ENCODE assay signal across 1 cellular context in the genomic region with DNA sequence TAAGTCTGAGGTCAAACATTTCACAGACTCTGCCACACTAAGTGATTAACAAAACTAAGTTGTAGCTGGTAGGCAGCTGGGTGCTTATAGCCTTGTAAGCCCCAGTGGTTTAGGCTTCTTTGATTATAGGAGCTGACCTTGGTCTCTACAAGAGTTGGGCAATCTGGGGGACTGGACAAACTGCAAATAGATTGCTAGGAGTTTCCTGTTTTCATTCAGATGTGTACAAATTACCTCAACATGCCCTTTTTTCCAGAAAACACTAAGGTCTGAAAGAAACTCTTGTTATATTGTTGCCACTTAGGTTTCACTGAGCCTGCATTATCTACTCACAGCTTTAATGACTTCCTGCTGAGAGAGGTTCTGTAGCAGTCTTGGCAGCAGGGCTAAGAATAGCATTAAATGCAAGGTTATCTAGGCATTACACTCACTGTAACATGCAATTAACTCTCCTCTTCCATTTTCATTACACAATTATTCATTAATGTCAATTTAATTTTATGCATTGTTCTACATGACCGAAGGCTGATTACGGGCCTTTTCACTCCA.
TF ChIP-seq lines count a peak whose summit lies in the region.

No MANE protein-coding gene starts in this region.

TF ChIP-seq in HEK293, 187 proteins besides CTCF, POLR2A, EP300 and RAD21 (continued from another document and continues in another):
- TF ChIP-seq, protein P1, sequence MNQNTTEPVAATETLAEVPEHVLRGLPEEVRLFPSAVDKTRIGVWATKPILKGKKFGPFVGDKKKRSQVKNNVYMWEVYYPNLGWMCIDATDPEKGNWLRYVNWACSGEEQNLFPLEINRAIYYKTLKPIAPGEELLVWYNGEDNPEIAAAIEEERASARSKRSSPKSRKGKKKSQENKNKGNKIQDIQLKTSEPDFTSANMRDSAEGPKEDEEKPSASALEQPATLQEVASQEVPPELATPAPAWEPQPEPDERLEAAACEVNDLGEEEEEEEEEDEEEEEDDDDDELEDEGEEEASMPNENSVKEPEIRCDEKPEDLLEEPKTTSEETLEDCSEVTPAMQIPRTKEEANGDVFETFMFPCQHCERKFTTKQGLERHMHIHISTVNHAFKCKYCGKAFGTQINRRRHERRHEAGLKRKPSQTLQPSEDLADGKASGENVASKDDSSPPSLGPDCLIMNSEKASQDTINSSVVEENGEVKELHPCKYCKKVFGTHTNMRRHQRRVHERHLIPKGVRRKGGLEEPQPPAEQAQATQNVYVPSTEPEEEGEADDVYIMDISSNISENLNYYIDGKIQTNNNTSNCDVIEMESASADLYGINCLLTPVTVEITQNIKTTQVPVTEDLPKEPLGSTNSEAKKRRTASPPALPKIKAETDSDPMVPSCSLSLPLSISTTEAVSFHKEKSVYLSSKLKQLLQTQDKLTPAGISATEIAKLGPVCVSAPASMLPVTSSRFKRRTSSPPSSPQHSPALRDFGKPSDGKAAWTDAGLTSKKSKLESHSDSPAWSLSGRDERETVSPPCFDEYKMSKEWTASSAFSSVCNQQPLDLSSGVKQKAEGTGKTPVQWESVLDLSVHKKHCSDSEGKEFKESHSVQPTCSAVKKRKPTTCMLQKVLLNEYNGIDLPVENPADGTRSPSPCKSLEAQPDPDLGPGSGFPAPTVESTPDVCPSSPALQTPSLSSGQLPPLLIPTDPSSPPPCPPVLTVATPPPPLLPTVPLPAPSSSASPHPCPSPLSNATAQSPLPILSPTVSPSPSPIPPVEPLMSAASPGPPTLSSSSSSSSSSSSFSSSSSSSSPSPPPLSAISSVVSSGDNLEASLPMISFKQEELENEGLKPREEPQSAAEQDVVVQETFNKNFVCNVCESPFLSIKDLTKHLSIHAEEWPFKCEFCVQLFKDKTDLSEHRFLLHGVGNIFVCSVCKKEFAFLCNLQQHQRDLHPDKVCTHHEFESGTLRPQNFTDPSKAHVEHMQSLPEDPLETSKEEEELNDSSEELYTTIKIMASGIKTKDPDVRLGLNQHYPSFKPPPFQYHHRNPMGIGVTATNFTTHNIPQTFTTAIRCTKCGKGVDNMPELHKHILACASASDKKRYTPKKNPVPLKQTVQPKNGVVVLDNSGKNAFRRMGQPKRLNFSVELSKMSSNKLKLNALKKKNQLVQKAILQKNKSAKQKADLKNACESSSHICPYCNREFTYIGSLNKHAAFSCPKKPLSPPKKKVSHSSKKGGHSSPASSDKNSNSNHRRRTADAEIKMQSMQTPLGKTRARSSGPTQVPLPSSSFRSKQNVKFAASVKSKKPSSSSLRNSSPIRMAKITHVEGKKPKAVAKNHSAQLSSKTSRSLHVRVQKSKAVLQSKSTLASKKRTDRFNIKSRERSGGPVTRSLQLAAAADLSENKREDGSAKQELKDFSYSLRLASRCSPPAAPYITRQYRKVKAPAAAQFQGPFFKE (tag by site-specific recombination; IDR thresholded peaks at IDR 0.05; ENCODE audit: borderline replicate concordance) = no peak
- TF ChIP-seq SP2 (tag by site-specific recombination; IDR thresholded peaks at IDR 0.05) (no peak), GLI4 (tag by site-specific recombination; IDR thresholded peaks at IDR 0.05) (no peak), ZNF239 (tag by site-specific recombination; IDR thresholded peaks at IDR 0.05) (no peak), ZNF660 (tag by site-specific recombination; IDR thresholded peaks at IDR 0.05) (0 out of 2 replicates have a peak, but pooled peaks have one; percentile 16), ZNF223 (tag by site-specific recombination; IDR thresholded peaks at IDR 0.05) (no peak), ZNF473 (tag by site-specific recombination; IDR thresholded peaks at IDR 0.05) (no peak), ZBTB6 (tag by site-specific recombination; IDR thresholded peaks at IDR 0.05) (no peak), ZNF629 (tag by site-specific recombination; IDR thresholded peaks at IDR 0.05) (peak; percentile 30; the same call in 1 of the 2 replicates), ZNF658 (tag by site-specific recombination; IDR thresholded peaks at IDR 0.05) (no peak), ZNF670 (tag by site-specific recombination; IDR thresholded peaks at IDR 0.05; ENCODE audit: low read depth) (no peak), ATF2 (tag by site-specific recombination; IDR thresholded peaks at IDR 0.05; ENCODE audit: low read depth) (no peak), ZSCAN16 (tag by site-specific recombination; IDR thresholded peaks at IDR 0.05) (no peak), ZNF701 (tag by site-specific recombination; IDR thresholded peaks at IDR 0.05) (no peak), SP3 (tag by site-specific recombination; IDR thresholded peaks at IDR 0.05) (no peak; the same call in 1 of the 2 replicates), TRIM28 (IDR thresholded peaks at IDR 0.05; ENCODE audit: borderline replicate concordance, low read length) (peak; percentile 98), ZNF785 (tag by site-specific recombination; IDR thresholded peaks at IDR 0.05) (no peak), ZBTB49 (tag by site-specific recombination; IDR thresholded peaks at IDR 0.05; ENCODE audit: low read depth) (no peak), ZNF768 (tag by site-specific recombination; IDR thresholded peaks at IDR 0.05) (no peak), ZNF501 (tag by site-specific recombination; IDR thresholded peaks at IDR 0.05) (0 out of 2 replicates have a peak, but pooled peaks have one; percentile 56), SALL2 (tag by site-specific recombination; IDR thresholded peaks at IDR 0.05; ENCODE audit: borderline replicate concordance) (no peak), ZNF830 (tag by site-specific recombination; IDR thresholded peaks at IDR 0.05; ENCODE audit: low read depth) (no peak), ZNF544 (tag by site-specific recombination; IDR thresholded peaks at IDR 0.05) (no peak), ZNF341 (tag by site-specific recombination; IDR thresholded peaks at IDR 0.05; ENCODE audit: low read depth) (no peak), ZNF211 (tag by site-specific recombination; IDR thresholded peaks at IDR 0.05; ENCODE audit: low read depth) (no peak), ZNF16 (tag by site-specific recombination; IDR thresholded peaks at IDR 0.05; ENCODE audit: low read depth) (no peak)
- TF ChIP-seq, protein P2, sequence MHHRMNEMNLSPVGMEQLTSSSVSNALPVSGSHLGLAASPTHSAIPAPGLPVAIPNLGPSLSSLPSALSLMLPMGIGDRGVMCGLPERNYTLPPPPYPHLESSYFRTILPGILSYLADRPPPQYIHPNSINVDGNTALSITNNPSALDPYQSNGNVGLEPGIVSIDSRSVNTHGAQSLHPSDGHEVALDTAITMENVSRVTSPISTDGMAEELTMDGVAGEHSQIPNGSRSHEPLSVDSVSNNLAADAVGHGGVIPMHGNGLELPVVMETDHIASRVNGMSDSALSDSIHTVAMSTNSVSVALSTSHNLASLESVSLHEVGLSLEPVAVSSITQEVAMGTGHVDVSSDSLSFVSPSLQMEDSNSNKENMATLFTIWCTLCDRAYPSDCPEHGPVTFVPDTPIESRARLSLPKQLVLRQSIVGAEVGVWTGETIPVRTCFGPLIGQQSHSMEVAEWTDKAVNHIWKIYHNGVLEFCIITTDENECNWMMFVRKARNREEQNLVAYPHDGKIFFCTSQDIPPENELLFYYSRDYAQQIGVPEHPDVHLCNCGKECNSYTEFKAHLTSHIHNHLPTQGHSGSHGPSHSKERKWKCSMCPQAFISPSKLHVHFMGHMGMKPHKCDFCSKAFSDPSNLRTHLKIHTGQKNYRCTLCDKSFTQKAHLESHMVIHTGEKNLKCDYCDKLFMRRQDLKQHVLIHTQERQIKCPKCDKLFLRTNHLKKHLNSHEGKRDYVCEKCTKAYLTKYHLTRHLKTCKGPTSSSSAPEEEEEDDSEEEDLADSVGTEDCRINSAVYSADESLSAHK (tag by site-specific recombination; IDR thresholded peaks at IDR 0.05) = peak; percentile 85
- TF ChIP-seq, protein P3, sequence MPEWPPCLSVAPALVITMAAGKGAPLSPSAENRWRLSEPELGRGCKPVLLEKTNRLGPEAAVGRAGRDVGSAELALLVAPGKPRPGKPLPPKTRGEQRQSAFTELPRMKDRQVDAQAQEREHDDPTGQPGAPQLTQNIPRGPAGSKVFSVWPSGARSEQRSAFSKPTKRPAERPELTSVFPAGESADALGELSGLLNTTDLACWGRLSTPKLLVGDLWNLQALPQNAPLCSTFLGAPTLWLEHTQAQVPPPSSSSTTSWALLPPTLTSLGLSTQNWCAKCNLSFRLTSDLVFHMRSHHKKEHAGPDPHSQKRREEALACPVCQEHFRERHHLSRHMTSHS (tag by site-specific recombination; IDR thresholded peaks at IDR 0.05) = no peak
- TF ChIP-seq, protein P4, sequence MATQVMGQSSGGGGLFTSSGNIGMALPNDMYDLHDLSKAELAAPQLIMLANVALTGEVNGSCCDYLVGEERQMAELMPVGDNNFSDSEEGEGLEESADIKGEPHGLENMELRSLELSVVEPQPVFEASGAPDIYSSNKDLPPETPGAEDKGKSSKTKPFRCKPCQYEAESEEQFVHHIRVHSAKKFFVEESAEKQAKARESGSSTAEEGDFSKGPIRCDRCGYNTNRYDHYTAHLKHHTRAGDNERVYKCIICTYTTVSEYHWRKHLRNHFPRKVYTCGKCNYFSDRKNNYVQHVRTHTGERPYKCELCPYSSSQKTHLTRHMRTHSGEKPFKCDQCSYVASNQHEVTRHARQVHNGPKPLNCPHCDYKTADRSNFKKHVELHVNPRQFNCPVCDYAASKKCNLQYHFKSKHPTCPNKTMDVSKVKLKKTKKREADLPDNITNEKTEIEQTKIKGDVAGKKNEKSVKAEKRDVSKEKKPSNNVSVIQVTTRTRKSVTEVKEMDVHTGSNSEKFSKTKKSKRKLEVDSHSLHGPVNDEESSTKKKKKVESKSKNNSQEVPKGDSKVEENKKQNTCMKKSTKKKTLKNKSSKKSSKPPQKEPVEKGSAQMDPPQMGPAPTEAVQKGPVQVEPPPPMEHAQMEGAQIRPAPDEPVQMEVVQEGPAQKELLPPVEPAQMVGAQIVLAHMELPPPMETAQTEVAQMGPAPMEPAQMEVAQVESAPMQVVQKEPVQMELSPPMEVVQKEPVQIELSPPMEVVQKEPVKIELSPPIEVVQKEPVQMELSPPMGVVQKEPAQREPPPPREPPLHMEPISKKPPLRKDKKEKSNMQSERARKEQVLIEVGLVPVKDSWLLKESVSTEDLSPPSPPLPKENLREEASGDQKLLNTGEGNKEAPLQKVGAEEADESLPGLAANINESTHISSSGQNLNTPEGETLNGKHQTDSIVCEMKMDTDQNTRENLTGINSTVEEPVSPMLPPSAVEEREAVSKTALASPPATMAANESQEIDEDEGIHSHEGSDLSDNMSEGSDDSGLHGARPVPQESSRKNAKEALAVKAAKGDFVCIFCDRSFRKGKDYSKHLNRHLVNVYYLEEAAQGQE (tag by site-specific recombination; IDR thresholded peaks at IDR 0.05) = peak; percentile 60; the same call in 1 of the 2 replicates
- TF ChIP-seq, protein P5, sequence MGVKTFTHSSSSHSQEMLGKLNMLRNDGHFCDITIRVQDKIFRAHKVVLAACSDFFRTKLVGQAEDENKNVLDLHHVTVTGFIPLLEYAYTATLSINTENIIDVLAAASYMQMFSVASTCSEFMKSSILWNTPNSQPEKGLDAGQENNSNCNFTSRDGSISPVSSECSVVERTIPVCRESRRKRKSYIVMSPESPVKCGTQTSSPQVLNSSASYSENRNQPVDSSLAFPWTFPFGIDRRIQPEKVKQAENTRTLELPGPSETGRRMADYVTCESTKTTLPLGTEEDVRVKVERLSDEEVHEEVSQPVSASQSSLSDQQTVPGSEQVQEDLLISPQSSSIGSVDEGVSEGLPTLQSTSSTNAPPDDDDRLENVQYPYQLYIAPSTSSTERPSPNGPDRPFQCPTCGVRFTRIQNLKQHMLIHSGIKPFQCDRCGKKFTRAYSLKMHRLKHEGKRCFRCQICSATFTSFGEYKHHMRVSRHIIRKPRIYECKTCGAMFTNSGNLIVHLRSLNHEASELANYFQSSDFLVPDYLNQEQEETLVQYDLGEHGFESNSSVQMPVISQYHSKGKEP (tag by site-specific recombination; IDR thresholded peaks at IDR 0.05) = peak; percentile 100
- TF ChIP-seq, protein P6, sequence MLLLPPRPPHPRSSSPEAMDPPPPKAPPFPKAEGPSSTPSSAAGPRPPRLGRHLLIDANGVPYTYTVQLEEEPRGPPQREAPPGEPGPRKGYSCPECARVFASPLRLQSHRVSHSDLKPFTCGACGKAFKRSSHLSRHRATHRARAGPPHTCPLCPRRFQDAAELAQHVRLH (tag by site-specific recombination; IDR thresholded peaks at IDR 0.05) = peak; percentile 65; the same call in 1 of the 2 replicates
- TF ChIP-seq, protein P7, sequence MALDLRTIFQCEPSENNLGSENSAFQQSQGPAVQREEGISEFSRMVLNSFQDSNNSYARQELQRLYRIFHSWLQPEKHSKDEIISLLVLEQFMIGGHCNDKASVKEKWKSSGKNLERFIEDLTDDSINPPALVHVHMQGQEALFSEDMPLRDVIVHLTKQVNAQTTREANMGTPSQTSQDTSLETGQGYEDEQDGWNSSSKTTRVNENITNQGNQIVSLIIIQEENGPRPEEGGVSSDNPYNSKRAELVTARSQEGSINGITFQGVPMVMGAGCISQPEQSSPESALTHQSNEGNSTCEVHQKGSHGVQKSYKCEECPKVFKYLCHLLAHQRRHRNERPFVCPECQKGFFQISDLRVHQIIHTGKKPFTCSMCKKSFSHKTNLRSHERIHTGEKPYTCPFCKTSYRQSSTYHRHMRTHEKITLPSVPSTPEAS (tag by site-specific recombination; IDR thresholded peaks at IDR 0.05) = no peak
